Comparison of ENCODE assay signal across 29 cellular contexts in genomic region chr15:84846269-84846668, GRCh38. TPM values are rescaled to one million over a fixed set of nuclear protein-coding genes. Genes with fewer than 3 reads are reported as not detected.
"Had no signal": no experiment of that assay in that cellular context is flagged by ENCODE, and none has a peak within 500 bp of the region (broad histone marks: within the 10 kb centered on the region; RNA-seq: fewer than 3 reads in every experiment).

No MANE protein-coding gene starts in this region.

- H3K4me3 Mint-ChIP-seq: central memory CD8-positive, alpha-beta T cell; dendritic cell treated with granulocyte-macrophage colony-stimulating factor and Interleukin-4, amounts not matched to agents 40 ng/mL and 50 ng/mL, for 4 days; endodermal cell; memory B cell; natural killer cell; stimulated activated naive B cell treated with anti-CD40 and anti-IgM and Interleukin-4, amounts not matched to agents 10 μg/mL and 1 μg/mL and 100 μg/mL, for 72 hours; stimulated activated naive CD8-positive, alpha-beta T cell treated with anti-CD3 and anti-CD28 coated beads, Interleukin-15, Interleukin-2, amounts not matched to agents 100 ng/mL and 50 ng/mL, for 24 hours had no signal

- H3K27ac ChIP-seq: colonic mucosa, foreskin keratinocyte, skin epidermis, spleen, tibial nerve had no signal

- H3K4me1 ChIP-seq: colonic mucosa, foreskin keratinocyte, spleen, vagina had no signal

- DNase-seq: effector CD8-positive, alpha-beta T cell; natural killer cell; stimulated activated naive B cell treated with anti-CD40 and anti-IgM and Interleukin-4, amounts not matched to agents 10 μg/mL and 1 μg/mL and 100 μg/mL, for 72 hours had no signal

- H3K36me3 ChIP-seq: colonic mucosa, esophagus muscularis mucosa, left lung, pancreas, sigmoid colon, spleen, thoracic aorta, tibial nerve, vagina had no signal

- H3K9me3 ChIP-seq: colonic mucosa, esophagus muscularis mucosa, pancreas, sigmoid colon, thoracic aorta, vagina had no signal

- H3K4me3 ChIP-seq: colonic mucosa, esophagus muscularis mucosa, left lung, lung, pancreas, sigmoid colon, skin epidermis, spleen, thoracic aorta, tibial nerve, vagina had no signal

- FAIRE-seq: pancreas had no signal

- H3K27me3 Mint-ChIP-seq: dendritic cell treated with granulocyte-macrophage colony-stimulating factor and Interleukin-4, amounts not matched to agents 40 ng/mL and 50 ng/mL, for 4 days; stimulated activated naive B cell treated with anti-CD40 and anti-IgM and Interleukin-4, amounts not matched to agents 10 μg/mL and 1 μg/mL and 100 μg/mL, for 72 hours; stimulated activated naive CD8-positive, alpha-beta T cell treated with anti-CD3 and anti-CD28 coated beads, Interleukin-15, Interleukin-2, amounts not matched to agents 100 ng/mL and 50 ng/mL, for 24 hours had no signal

- H3K4me1 Mint-ChIP-seq: central memory CD8-positive, alpha-beta T cell; endodermal cell; memory B cell; natural killer cell; stimulated activated naive B cell treated with anti-CD40 and anti-IgM and Interleukin-4, amounts not matched to agents 10 μg/mL and 1 μg/mL and 100 μg/mL, for 72 hours had no signal

- H3K27ac Mint-ChIP-seq: dendritic cell treated with granulocyte-macrophage colony-stimulating factor and Interleukin-4, amounts not matched to agents 40 ng/mL and 50 ng/mL, for 4 days; memory B cell; natural killer cell; stimulated activated naive B cell treated with anti-CD40 and anti-IgM and Interleukin-4, amounts not matched to agents 10 μg/mL and 1 μg/mL and 100 μg/mL, for 72 hours; stimulated activated naive CD8-positive, alpha-beta T cell treated with anti-CD3 and anti-CD28 coated beads, Interleukin-15, Interleukin-2, amounts not matched to agents 100 ng/mL and 50 ng/mL, for 24 hours had no signal

- H3K27me3 ChIP-seq: colonic mucosa, esophagus muscularis mucosa, left lung, pancreas, sigmoid colon, spleen, tibial nerve, vagina had no signal

RNA-seq across cellular contexts. Expression of gene ALPK3, which starts 29.1 kb away (rescaled TPM):
- polyA plus RNA-seq: neural cell had no signal

RNA-seq across cellular contexts. Expression of gene SLC28A1, which starts 38.2 kb away (rescaled TPM):
- total RNA-seq: chondrocyte, endodermal cell, endothelial cell of umbilical vein, epithelial cell of proximal tubule, fibroblast of lung, foreskin keratinocyte, left lung, mononuclear cell, natural killer cell, omental fat pad, sigmoid colon, ureter, vagina had no signal
- polyA plus RNA-seq: endothelial cell of umbilical vein, fibroblast of lung, foreskin keratinocyte, keratinocyte, lung, neural cell, sigmoid colon had no signal
